1 cellular context compared by ENCODE assay signal in the genomic region with DNA sequence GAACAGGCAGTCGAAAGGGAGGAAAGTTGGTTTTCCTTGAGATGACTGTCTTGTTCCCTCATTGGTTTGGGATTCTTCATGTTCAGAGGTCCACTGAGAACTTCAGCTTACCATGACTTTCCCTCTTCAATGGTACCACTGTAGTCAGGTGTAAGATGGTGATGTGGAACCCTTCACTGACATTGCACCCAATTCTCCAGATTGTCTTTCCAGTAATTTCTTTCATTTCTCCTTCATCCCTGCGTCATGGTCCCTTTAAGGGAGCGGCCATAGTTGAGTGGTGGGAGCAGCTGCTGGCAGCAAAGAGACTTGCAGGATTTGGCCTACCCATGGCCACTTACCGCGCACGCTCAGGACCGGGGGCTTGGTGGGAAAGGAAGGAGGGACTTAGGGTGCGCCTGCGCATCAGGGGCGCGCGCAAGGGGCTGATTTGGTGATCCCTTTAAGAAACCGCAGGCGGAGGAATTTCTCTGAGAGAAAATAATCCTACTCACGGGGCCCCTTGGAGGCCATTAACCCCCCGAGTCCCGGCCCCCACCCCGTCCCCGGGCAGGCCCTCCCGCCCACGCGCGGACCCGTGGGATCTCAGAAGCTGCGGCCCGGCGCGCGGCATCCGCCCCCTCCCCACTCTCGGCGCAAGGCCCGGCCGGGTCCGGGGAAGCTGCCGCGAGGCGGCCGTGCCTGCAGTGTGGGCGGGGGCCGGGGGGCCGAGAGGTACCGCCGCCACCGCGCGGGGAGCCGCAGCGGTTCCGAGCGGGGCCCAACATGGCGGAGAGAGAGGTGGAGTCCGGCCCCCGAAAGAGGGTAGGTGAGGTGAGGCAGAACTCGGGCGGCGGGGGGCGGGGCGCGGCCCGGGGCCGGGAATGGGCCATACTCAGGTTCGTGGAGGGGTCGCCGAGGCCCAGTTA.
TF ChIP-seq lines count a peak whose summit lies in the region.

A gene (plus strand): TSS at position 428 of the 908 bp plus-strand sequence. CDS start 338 bp downstream, at position 766.

TF ChIP-seq in GM12878, 131 proteins besides CTCF, POLR2A, EP300 and RAD21 (continued from another document and continues in another):
- TF ChIP-seq, protein P1, sequence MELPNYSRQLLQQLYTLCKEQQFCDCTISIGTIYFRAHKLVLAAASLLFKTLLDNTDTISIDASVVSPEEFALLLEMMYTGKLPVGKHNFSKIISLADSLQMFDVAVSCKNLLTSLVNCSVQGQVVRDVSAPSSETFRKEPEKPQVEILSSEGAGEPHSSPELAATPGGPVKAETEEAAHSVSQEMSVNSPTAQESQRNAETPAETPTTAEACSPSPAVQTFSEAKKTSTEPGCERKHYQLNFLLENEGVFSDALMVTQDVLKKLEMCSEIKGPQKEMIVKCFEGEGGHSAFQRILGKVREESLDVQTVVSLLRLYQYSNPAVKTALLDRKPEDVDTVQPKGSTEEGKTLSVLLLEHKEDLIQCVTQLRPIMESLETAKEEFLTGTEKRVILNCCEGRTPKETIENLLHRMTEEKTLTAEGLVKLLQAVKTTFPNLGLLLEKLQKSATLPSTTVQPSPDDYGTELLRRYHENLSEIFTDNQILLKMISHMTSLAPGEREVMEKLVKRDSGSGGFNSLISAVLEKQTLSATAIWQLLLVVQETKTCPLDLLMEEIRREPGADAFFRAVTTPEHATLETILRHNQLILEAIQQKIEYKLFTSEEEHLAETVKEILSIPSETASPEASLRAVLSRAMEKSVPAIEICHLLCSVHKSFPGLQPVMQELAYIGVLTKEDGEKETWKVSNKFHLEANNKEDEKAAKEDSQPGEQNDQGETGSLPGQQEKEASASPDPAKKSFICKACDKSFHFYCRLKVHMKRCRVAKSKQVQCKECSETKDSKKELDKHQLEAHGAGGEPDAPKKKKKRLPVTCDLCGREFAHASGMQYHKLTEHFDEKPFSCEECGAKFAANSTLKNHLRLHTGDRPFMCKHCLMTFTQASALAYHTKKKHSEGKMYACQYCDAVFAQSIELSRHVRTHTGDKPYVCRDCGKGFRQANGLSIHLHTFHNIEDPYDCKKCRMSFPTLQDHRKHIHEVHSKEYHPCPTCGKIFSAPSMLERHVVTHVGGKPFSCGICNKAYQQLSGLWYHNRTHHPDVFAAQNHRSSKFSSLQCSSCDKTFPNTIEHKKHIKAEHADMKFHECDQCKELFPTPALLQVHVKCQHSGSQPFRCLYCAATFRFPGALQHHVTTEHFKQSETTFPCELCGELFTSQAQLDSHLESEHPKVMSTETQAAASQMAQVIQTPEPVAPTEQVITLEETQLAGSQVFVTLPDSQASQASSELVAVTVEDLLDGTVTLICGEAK (IDR thresholded peaks at IDR 0.05; ENCODE audit: borderline replicate concordance) = no peak; the same call in 1 of the 2 replicates
- TF ChIP-seq MYB (IDR thresholded peaks at IDR 0.05; ENCODE audit: borderline replicate concordance, low read depth, low read length) (no peak), NFXL1 (IDR thresholded peaks at IDR 0.05; ENCODE audit: borderline replicate concordance) (no peak), CBFB (IDR thresholded peaks at IDR 0.05; ENCODE audit: low read depth) (peak; percentile 95), KLF5 (IDR thresholded peaks at IDR 0.05; ENCODE audit: partially characterized antibody) (peak; percentile 28), ZBED1 (IDR thresholded peaks at IDR 0.05; ENCODE audit: borderline replicate concordance) (no peak), SPI1 (IDR thresholded peaks at IDR 0.05; ENCODE audit: borderline replicate concordance, insufficient read depth, low read depth, low read length) (no peak), IRF4 (IDR thresholded peaks at IDR 0.05; ENCODE audit: low read depth, low read length) (no peak), HDAC2 (IDR thresholded peaks at IDR 0.05) (no peak), ZNF384 (IDR thresholded peaks at IDR 0.05; ENCODE audit: borderline replicate concordance, low read depth, low read length) (no peak), ATF7 (IDR thresholded peaks at IDR 0.05; ENCODE audit: low read depth) (peak; percentile 67; the same call in 1 of the 2 replicates), WRNIP1 (IDR thresholded peaks at IDR 0.05; ENCODE audit: borderline replicate concordance, low read depth, low read length) (no peak), SMAD1 (IDR thresholded peaks at IDR 0.05; ENCODE audit: low read depth, partially characterized antibody) (no peak), YY1 (IDR thresholded peaks at IDR 0.05; ENCODE audit: low read depth, low read length) (peak; percentile 96), HCFC1 (IDR thresholded peaks at IDR 0.05; ENCODE audit: low read length) (no peak), RAD51 (IDR thresholded peaks at IDR 0.05) (no peak), RFX5 (IDR thresholded peaks at IDR 0.05; ENCODE audit: low read depth, low read length) (no peak), JUND (IDR thresholded peaks at IDR 0.05; ENCODE audit: low read depth, low read length) (no peak), NRF1 (conservative IDR thresholded peaks at IDR 0.05; ENCODE audit: low read depth, low read length) (peak; percentile 95), IKZF2 (IDR thresholded peaks at IDR 0.05) (peak in 1 of 2 experiments; percentile 20; a peak in 3 of 4 replicates), BHLHE40 (IDR thresholded peaks at IDR 0.05; ENCODE audit: borderline replicate concordance in 1 of 2, low read depth in 2 of 2, low read length in 1 of 2) (peak in 1 of 2 experiments; percentile 67; a peak in 2 of 4 replicates), PML (IDR thresholded peaks at IDR 0.05; ENCODE audit: low read length) (no peak; the same call in 1 of the 2 replicates), HDAC6 (IDR thresholded peaks at IDR 0.05; ENCODE audit: unreplicated experiment) (no peak), ETV6 (conservative IDR thresholded peaks at IDR 0.05 in 1 of 2, IDR thresholded peaks at IDR 0.05 in 1 of 2; ENCODE audit: borderline replicate concordance in 1 of 2, low read depth in 1 of 2) (no peak), NR2F1 (conservative IDR thresholded peaks at IDR 0.05) (peak; percentile 77), STAT1 (conservative IDR thresholded peaks at IDR 0.05) (no peak), SP1 (IDR thresholded peaks at IDR 0.05; ENCODE audit: low read depth, low read length) (peak; percentile 6), CREB1 (IDR thresholded peaks at IDR 0.05; ENCODE audit: low read depth) (0 out of 2 replicates have a peak, but pooled peaks have one; percentile 25), MTA3 (IDR thresholded peaks at IDR 0.05; ENCODE audit: borderline replicate concordance, low read length) (no peak), MXI1 (IDR thresholded peaks at IDR 0.05; ENCODE audit: low read depth, low read length) (no peak)
- TF ChIP-seq, protein P2, sequence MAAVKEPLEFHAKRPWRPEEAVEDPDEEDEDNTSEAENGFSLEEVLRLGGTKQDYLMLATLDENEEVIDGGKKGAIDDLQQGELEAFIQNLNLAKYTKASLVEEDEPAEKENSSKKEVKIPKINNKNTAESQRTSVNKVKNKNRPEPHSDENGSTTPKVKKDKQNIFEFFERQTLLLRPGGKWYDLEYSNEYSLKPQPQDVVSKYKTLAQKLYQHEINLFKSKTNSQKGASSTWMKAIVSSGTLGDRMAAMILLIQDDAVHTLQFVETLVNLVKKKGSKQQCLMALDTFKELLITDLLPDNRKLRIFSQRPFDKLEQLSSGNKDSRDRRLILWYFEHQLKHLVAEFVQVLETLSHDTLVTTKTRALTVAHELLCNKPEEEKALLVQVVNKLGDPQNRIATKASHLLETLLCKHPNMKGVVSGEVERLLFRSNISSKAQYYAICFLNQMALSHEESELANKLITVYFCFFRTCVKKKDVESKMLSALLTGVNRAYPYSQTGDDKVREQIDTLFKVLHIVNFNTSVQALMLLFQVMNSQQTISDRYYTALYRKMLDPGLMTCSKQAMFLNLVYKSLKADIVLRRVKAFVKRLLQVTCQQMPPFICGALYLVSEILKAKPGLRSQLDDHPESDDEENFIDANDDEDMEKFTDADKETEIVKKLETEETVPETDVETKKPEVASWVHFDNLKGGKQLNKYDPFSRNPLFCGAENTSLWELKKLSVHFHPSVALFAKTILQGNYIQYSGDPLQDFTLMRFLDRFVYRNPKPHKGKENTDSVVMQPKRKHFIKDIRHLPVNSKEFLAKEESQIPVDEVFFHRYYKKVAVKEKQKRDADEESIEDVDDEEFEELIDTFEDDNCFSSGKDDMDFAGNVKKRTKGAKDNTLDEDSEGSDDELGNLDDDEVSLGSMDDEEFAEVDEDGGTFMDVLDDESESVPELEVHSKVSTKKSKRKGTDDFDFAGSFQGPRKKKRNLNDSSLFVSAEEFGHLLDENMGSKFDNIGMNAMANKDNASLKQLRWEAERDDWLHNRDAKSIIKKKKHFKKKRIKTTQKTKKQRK (IDR thresholded peaks at IDR 0.05; ENCODE audit: low read depth, low read length) = no peak
- TF ChIP-seq, protein P3, sequence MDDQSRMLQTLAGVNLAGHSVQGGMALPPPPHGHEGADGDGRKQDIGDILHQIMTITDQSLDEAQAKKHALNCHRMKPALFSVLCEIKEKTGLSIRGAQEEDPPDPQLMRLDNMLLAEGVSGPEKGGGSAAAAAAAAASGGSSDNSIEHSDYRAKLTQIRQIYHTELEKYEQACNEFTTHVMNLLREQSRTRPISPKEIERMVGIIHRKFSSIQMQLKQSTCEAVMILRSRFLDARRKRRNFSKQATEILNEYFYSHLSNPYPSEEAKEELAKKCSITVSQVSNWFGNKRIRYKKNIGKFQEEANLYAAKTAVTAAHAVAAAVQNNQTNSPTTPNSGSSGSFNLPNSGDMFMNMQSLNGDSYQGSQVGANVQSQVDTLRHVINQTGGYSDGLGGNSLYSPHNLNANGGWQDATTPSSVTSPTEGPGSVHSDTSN (IDR thresholded peaks at IDR 0.05; ENCODE audit: insufficient replicate concordance, low read depth, low read length) = peak; percentile 43
- TF ChIP-seq, protein P4, sequence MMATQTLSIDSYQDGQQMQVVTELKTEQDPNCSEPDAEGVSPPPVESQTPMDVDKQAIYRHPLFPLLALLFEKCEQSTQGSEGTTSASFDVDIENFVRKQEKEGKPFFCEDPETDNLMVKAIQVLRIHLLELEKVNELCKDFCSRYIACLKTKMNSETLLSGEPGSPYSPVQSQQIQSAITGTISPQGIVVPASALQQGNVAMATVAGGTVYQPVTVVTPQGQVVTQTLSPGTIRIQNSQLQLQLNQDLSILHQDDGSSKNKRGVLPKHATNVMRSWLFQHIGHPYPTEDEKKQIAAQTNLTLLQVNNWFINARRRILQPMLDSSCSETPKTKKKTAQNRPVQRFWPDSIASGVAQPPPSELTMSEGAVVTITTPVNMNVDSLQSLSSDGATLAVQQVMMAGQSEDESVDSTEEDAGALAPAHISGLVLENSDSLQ (IDR thresholded peaks at IDR 0.05) = peak; percentile 34; the same call in 1 of the 2 replicates
- TF ChIP-seq, protein P5, sequence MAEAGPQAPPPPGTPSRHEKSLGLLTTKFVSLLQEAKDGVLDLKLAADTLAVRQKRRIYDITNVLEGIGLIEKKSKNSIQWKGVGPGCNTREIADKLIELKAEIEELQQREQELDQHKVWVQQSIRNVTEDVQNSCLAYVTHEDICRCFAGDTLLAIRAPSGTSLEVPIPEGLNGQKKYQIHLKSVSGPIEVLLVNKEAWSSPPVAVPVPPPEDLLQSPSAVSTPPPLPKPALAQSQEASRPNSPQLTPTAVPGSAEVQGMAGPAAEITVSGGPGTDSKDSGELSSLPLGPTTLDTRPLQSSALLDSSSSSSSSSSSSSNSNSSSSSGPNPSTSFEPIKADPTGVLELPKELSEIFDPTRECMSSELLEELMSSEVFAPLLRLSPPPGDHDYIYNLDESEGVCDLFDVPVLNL (IDR thresholded peaks at IDR 0.05; ENCODE audit: low read depth, low read length) = no peak
- TF ChIP-seq, protein P6, sequence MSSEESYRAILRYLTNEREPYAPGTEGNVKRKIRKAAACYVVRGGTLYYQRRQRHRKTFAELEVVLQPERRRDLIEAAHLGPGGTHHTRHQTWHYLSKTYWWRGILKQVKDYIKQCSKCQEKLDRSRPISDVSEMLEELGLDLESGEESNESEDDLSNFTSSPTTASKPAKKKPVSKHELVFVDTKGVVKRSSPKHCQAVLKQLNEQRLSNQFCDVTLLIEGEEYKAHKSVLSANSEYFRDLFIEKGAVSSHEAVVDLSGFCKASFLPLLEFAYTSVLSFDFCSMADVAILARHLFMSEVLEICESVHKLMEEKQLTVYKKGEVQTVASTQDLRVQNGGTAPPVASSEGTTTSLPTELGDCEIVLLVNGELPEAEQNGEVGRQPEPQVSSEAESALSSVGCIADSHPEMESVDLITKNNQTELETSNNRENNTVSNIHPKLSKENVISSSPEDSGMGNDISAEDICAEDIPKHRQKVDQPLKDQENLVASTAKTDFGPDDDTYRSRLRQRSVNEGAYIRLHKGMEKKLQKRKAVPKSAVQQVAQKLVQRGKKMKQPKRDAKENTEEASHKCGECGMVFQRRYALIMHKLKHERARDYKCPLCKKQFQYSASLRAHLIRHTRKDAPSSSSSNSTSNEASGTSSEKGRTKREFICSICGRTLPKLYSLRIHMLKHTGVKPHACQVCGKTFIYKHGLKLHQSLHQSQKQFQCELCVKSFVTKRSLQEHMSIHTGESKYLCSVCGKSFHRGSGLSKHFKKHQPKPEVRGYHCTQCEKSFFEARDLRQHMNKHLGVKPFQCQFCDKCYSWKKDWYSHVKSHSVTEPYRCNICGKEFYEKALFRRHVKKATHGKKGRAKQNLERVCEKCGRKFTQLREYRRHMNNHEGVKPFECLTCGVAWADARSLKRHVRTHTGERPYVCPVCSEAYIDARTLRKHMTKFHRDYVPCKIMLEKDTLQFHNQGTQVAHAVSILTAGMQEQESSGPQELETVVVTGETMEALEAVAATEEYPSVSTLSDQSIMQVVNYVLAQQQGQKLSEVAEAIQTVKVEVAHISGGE (CRISPR knock-in tag; IDR thresholded peaks at IDR 0.05) = no peak
- TF ChIP-seq, protein P7, sequence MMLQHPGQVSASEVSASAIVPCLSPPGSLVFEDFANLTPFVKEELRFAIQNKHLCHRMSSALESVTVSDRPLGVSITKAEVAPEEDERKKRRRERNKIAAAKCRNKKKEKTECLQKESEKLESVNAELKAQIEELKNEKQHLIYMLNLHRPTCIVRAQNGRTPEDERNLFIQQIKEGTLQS (IDR thresholded peaks at IDR 0.05; ENCODE audit: borderline replicate concordance, extremely low read depth, low read depth, low read length) = no peak
- TF ChIP-seq, protein P8, sequence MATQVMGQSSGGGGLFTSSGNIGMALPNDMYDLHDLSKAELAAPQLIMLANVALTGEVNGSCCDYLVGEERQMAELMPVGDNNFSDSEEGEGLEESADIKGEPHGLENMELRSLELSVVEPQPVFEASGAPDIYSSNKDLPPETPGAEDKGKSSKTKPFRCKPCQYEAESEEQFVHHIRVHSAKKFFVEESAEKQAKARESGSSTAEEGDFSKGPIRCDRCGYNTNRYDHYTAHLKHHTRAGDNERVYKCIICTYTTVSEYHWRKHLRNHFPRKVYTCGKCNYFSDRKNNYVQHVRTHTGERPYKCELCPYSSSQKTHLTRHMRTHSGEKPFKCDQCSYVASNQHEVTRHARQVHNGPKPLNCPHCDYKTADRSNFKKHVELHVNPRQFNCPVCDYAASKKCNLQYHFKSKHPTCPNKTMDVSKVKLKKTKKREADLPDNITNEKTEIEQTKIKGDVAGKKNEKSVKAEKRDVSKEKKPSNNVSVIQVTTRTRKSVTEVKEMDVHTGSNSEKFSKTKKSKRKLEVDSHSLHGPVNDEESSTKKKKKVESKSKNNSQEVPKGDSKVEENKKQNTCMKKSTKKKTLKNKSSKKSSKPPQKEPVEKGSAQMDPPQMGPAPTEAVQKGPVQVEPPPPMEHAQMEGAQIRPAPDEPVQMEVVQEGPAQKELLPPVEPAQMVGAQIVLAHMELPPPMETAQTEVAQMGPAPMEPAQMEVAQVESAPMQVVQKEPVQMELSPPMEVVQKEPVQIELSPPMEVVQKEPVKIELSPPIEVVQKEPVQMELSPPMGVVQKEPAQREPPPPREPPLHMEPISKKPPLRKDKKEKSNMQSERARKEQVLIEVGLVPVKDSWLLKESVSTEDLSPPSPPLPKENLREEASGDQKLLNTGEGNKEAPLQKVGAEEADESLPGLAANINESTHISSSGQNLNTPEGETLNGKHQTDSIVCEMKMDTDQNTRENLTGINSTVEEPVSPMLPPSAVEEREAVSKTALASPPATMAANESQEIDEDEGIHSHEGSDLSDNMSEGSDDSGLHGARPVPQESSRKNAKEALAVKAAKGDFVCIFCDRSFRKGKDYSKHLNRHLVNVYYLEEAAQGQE (IDR thresholded peaks at IDR 0.05; ENCODE audit: low read depth, low read length) = no peak
